Comparison of ENCODE assay signal across 27 cellular contexts in genomic region chr5:116242363-116242762, GRCh38.
DNase-seq lines count a peak whose midpoint lies in the region; ATAC-seq and TF ChIP-seq lines count a peak whose summit lies in the region.
"Had no signal": no experiment of that assay in that cellular context is flagged by ENCODE, and none has a peak within 500 bp of the region (broad histone marks: within the 10 kb centered on the region; RNA-seq: fewer than 3 reads in every experiment).

No MANE protein-coding gene starts in this region.

- ATAC-seq in SK-N-SH treated with all-trans-retinoic acid at 6 μM for 48 hours, result peak; percentile 35; the same call in 1 of the 3 replicates
- ATAC-seq: foreskin keratinocyte, left colon, psoas muscle had no signal

- H3K36me3 Mint-ChIP-seq in activated CD4-positive, alpha-beta T cell treated with anti-CD3 and anti-CD28 coated beads, Interleukin-2, amount 10 ng/mL, durations not matched to agents 24 days and 14 days (ENCODE audit: low read depth), result no peaks in the 10 kb centered on the region

- peaks cover 6% of the 10 kb centered on the region for H3K9me3 Mint-ChIP-seq in activated CD4-positive, alpha-beta T cell treated with anti-CD3 and anti-CD28 coated beads, Interleukin-2, amount 10 ng/mL, durations not matched to agents 24 days and 14 days

- POLR2A ChIA-PET in SK-N-SH (lab: Yijun Ruan, JAX), result no interaction called here

- TF ChIP-seq EP300 in SK-N-SH (IDR thresholded peaks at IDR 0.05; ENCODE audit: borderline replicate concordance in 1 of 2, low read depth in 1 of 2, low read length in 1 of 2), result no peak

- H3K9me2 ChIP-seq in SK-N-SH, result no peaks in the 10 kb centered on the region

- H3K27ac Mint-ChIP-seq in activated CD4-positive, alpha-beta T cell treated with anti-CD3 and anti-CD28 coated beads, Interleukin-2, amount 10 ng/mL, durations not matched to agents 24 days and 14 days, result no peak overlapping the region
- H3K27ac Mint-ChIP-seq: activated CD4-positive, alpha-beta memory T cell treated with anti-CD3 and anti-CD28 coated beads for 36 hours; activated naive CD4-positive, alpha-beta T cell treated with anti-CD3 and anti-CD28 coated beads, Interleukin-2, amount 50 U/mL, for 24 hours; B cell had no signal

- intact Hi-C loops in activated CD4-positive, alpha-beta T cell treated with anti-CD3 and anti-CD28 coated beads, Interleukin-2, amount 10 ng/mL, durations not matched to agents 24 days and 14 days (cut with micrococcal nuclease), result no loop called here

- WGBS in SK-N-SH (ENCODE audit: low lambda C conversion rate), result 45% methylated on average over 1 of the region's 1 CpG

- H3K27me3 ChIP-seq in SK-N-SH (ENCODE audit: insufficient read depth), result no peaks in the 10 kb centered on the region
- H3K27me3 ChIP-seq: dorsolateral prefrontal cortex, foreskin keratinocyte, hepatocyte, tibial nerve had no signal

- H3K4me1 Mint-ChIP-seq in activated CD4-positive, alpha-beta T cell treated with anti-CD3 and anti-CD28 coated beads, Interleukin-2, amount 10 ng/mL, durations not matched to agents 24 days and 14 days, result no peaks in the 10 kb centered on the region
- H3K4me1 Mint-ChIP-seq: activated naive CD4-positive, alpha-beta T cell treated with anti-CD3 and anti-CD28 coated beads, Interleukin-2, amount 50 U/mL, for 24 hours; B cell had no signal

- DNase-seq in SK-N-SH (no peak), choroid plexus epithelial cell (ENCODE audit: low read depth) (peak; percentile 74), iris pigment epithelial cell (ENCODE audit: low read depth) (peak; percentile 53), smooth muscle cell of the brain vasculature (ENCODE audit: low read depth, low spot score) (peak; percentile 9), NOMO-1 treated with DMSO at 0.1 percent for 48 hours (lab: John Stamatoyannopoulos, UW; ENCODE audit: unreplicated experiment) (no peak)
- no peak for DNase-seq in activated effector memory CD4-positive, alpha-beta T cell treated with Interleukin-2 at 50 U/mL for 16 hours
- DNase-seq in activated CD4-positive, alpha-beta T cell treated with anti-CD3 and anti-CD28 coated beads, Interleukin-2, amount 10 ng/mL, durations not matched to agents 24 days and 14 days, result no peak
- DNase-seq: activated CD4-positive, alpha-beta memory T cell treated with anti-CD3 and anti-CD28 coated beads for 36 hours; activated CD8-positive, alpha-beta memory T cell treated with anti-CD3 and anti-CD28 coated beads, Interleukin-2, amount 50 U/mL, for 4 hours; central memory CD4-positive, alpha-beta T cell; DMS153; dorsolateral prefrontal cortex; foreskin keratinocyte; left colon; mesendoderm; NCI-H1417; NCI-H2029 treated with DMSO at 0.1 percent for 48 hours; psoas muscle; RPMI8226; small intestine; stimulated activated CD4-positive, alpha-beta T cell treated with anti-CD3 and anti-CD28 coated beads, Interleukin-2, amount 100 ng/mL, for 24 hours had no signal

- H3K9ac ChIP-seq in SK-N-SH, result no peak overlapping the region

- no peaks in the 10 kb centered on the region for H3F3A ChIP-seq in SK-N-SH (replicated peaks; ENCODE audit: insufficient read depth)

- no peak overlapping the region for H3K4me3 Mint-ChIP-seq in activated CD4-positive, alpha-beta T cell treated with anti-CD3 and anti-CD28 coated beads, Interleukin-2, amount 10 ng/mL, durations not matched to agents 24 days and 14 days
- H3K4me3 Mint-ChIP-seq: activated CD4-positive, alpha-beta memory T cell treated with anti-CD3 and anti-CD28 coated beads for 36 hours; activated naive CD4-positive, alpha-beta T cell treated with anti-CD3 and anti-CD28 coated beads, Interleukin-2, amount 50 U/mL, for 24 hours; B cell had no signal

- H3K9me3 ChIP-seq in SK-N-SH, result no peaks in the 10 kb centered on the region
- H3K9me3 ChIP-seq: HAP-1 had no signal

- no peak overlapping the region for H2AFZ ChIP-seq in SK-N-SH (ENCODE audit: low read depth)
- H2AFZ ChIP-seq: hepatocyte had no signal

- no peaks in the 10 kb centered on the region for H3K27me3 Mint-ChIP-seq in activated CD4-positive, alpha-beta T cell treated with anti-CD3 and anti-CD28 coated beads, Interleukin-2, amount 10 ng/mL, durations not matched to agents 24 days and 14 days
- H3K27me3 Mint-ChIP-seq: activated CD4-positive, alpha-beta memory T cell treated with anti-CD3 and anti-CD28 coated beads for 36 hours; activated naive CD4-positive, alpha-beta T cell treated with anti-CD3 and anti-CD28 coated beads, Interleukin-2, amount 50 U/mL, for 24 hours; B cell had no signal

- H3K4me3 ChIP-seq in SK-N-SH (ENCODE audit: low read depth in 2 of 2, low read length in 1 of 2) (no peak overlapping the region), choroid plexus epithelial cell (ENCODE audit: low read depth, low read length) (no peak overlapping the region)
- H3K4me3 ChIP-seq: dorsolateral prefrontal cortex, HAP-1, hepatocyte, psoas muscle, tibial nerve had no signal

- H3K27ac ChIP-seq in SK-N-SH (ENCODE audit: low read depth in 2 of 2, low read length in 1 of 2), result no peak overlapping the region
- H3K27ac ChIP-seq: dorsolateral prefrontal cortex, foreskin keratinocyte, hepatocyte, psoas muscle, tibial nerve had no signal

- no peak overlapping the region for H3K4me2 ChIP-seq in SK-N-SH
- H3K4me2 ChIP-seq: hepatocyte had no signal

- H3K4me1 ChIP-seq in SK-N-SH (ENCODE audit: control insufficient read depth in 1 of 2, insufficient read depth in 2 of 2, low read depth in 1 of 2, low read length in 1 of 2), result no peaks in the 10 kb centered on the region; a peak in 1 of 4 replicates
- H3K4me1 ChIP-seq: foreskin keratinocyte, HAP-1, psoas muscle had no signal

- TF ChIP-seq RAD21 in SK-N-SH (IDR thresholded peaks at IDR 0.05; ENCODE audit: low read length), result no peak

- H3K79me2 ChIP-seq in SK-N-SH (ENCODE audit: insufficient read depth), result no peaks in the 10 kb centered on the region
- H3K79me2 ChIP-seq: hepatocyte had no signal

- H4K20me1 ChIP-seq in SK-N-SH (ENCODE audit: insufficient read depth), result no peaks in the 10 kb centered on the region

- TF ChIP-seq CTCF in SK-N-SH (IDR thresholded peaks at IDR 0.05) (no peak), choroid plexus epithelial cell (conservative IDR thresholded peaks at IDR 0.05; ENCODE audit: low read depth, low read length) (no peak)

- no peaks in the 10 kb centered on the region for H3K36me3 ChIP-seq in SK-N-SH (replicated peaks in 1 of 2; ENCODE audit: control insufficient read depth in 1 of 2, insufficient read depth in 2 of 2, low read length in 1 of 2)
- H3K36me3 ChIP-seq: HAP-1, tibial nerve had no signal

- CTCF ChIA-PET in SK-N-SH (lab: Yijun Ruan, JAX), result no interaction called here

TF ChIP-seq in SK-N-SH treated with all-trans-retinoic acid at 6 μM for 48 hours, 23 proteins besides CTCF, POLR2A, EP300 and RAD21 (continues in another document):
- TF ChIP-seq BACH2 (CRISPR knock-in tag; IDR thresholded peaks at IDR 0.05; ENCODE audit: borderline replicate concordance) (no peak), OSR1 (CRISPR knock-in tag; IDR thresholded peaks at IDR 0.05) (no peak), CSDC2 (CRISPR knock-in tag; IDR thresholded peaks at IDR 0.05) (no peak), TOX (CRISPR knock-in tag; IDR thresholded peaks at IDR 0.05; ENCODE audit: borderline replicate concordance) (no peak), ARNTL (CRISPR knock-in tag; IDR thresholded peaks at IDR 0.05; ENCODE audit: borderline replicate concordance, low read depth) (no peak), ESRRG (CRISPR knock-in tag; IDR thresholded peaks at IDR 0.05) (no peak), ZNF8 (CRISPR knock-in tag; IDR thresholded peaks at IDR 0.05) (no peak), PATZ1 (CRISPR knock-in tag; IDR thresholded peaks at IDR 0.05; ENCODE audit: borderline replicate concordance) (no peak)

TF ChIP-seq in SK-N-SH, 30 proteins besides CTCF, POLR2A, EP300 and RAD21:
- TF ChIP-seq MEF2A (IDR thresholded peaks at IDR 0.05; ENCODE audit: borderline replicate concordance, low read depth) (no peak), RCOR1 (IDR thresholded peaks at IDR 0.05; ENCODE audit: low read length) (no peak), TEAD4 (IDR thresholded peaks at IDR 0.05; ENCODE audit: borderline replicate concordance, insufficient read depth) (no peak), FOSL2 (IDR thresholded peaks at IDR 0.05; ENCODE audit: borderline replicate concordance, low read depth) (no peak), TAF1 (IDR thresholded peaks at IDR 0.05; ENCODE audit: borderline replicate concordance, low read depth, low read length) (no peak), IRF3 (IDR thresholded peaks at IDR 0.05; ENCODE audit: low read depth, low read length) (no peak), EZH2phosphoT487 (IDR thresholded peaks at IDR 0.05; ENCODE audit: borderline replicate concordance, low read depth) (no peak), RXRA (IDR thresholded peaks at IDR 0.05; ENCODE audit: borderline replicate concordance, low read depth) (no peak), CHD2 (IDR thresholded peaks at IDR 0.05; ENCODE audit: low read length, partially characterized antibody) (no peak), RFX5 (IDR thresholded peaks at IDR 0.05; ENCODE audit: low read length) (no peak), NRF1 (IDR thresholded peaks at IDR 0.05; ENCODE audit: low read depth, low read length) (no peak)
TF ChIP-seq in SK-N-SH: peak in this region for 0.

Comparison
In these comparisons a context has a peak if more than half of its experiments do, and no peak if none do; other contexts are left out.
1. DNase-seq: peak in choroid plexus epithelial cell (single experiment), iris pigment epithelial cell (single experiment) and smooth muscle cell of the brain vasculature (single experiment); none in SK-N-SH (single experiment), activated effector memory CD4-positive, alpha-beta T cell treated with Interleukin-2 at 50 U/mL for 16 hours (single experiment), NOMO-1 treated with DMSO at 0.1 percent for 48 hours (single experiment) and activated CD4-positive, alpha-beta T cell treated with anti-CD3 and anti-CD28 coated beads, Interleukin-2, amount 10 ng/mL, durations not matched to agents 24 days and 14 days (single experiment).